In the genomic region with DNA sequence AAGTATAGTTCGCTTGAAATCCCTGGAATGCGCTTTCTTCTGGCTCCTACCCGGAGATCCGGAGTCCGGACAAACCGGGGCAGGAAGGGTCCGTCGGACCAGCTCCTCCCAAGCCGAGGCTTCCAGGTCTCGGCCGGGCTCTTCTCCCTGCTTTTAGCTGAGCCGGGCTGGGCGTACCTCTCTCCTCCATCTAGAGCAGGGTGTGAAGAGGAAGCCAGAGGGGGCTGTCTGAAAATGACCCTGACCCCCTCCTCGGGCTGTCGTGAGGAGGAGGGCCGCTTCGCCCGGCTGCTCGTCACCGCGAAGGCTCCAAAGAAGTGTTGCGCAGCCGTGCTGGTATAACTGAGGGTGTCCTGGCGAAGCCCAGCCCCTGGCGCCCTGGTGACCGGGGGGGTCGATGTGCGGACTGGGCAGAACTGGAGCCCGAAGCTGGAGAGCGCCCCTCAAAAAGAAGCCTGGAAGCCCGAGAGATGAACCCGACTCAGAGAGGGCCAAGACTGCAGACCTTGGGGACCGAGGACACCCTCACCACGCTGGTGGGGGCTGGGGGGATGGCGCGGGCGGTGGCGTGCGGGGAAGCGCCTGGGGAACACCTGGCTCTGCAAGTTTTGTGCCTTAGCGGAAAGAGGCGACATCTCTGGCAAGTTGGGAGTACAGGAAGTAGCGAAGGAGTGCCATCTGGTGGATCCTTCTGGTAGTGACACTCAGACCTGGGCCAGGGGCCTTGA, we compare ENCODE assay signal across 8 cellular contexts. TPM values are rescaled to one million over a fixed set of nuclear protein-coding genes. Genes with fewer than 3 reads are reported as not detected.
DNase-seq lines count a peak whose midpoint lies in the region; ATAC-seq and TF ChIP-seq lines count a peak whose summit lies in the region.

No MANE protein-coding gene starts in this region.

- H3K4me1 ChIP-seq in liver (ENCODE audit: control insufficient read depth in 4 of 4, insufficient read depth in 4 of 4, low read length in 3 of 4): peaks cover 11 to 30% (median 17%) of the 10 kb centered on the region in 4 donors

- no peaks in the 10 kb centered on the region for H3K36me3 ChIP-seq in liver (ENCODE audit: control insufficient read depth in 4 of 4, insufficient read depth in 3 of 4, low read depth in 1 of 4, low read length in 3 of 4)

- peak; percentile 94 for TF ChIP-seq CTCF in liver (IDR thresholded peaks at IDR 0.05; ENCODE audit: low read depth, low read length, missing input control)

- no peaks in the 10 kb centered on the region for H3K9me3 ChIP-seq in liver (ENCODE audit: control insufficient read depth in 4 of 4, low read length in 3 of 4)

- WGBS in liver: 2% methylated on average over 43 of the region's 43 CpGs

- H3K9ac ChIP-seq in liver (ENCODE audit: low read depth in 1 of 2, low read length in 2 of 2): peak overlapping the region in 1 of 2 donors; percentile 19

- ATAC-seq in HG02642 (IDR thresholded peaks at IDR 0.05; ENCODE audit: poor library complexity, unreplicated experiment) (peak; percentile 39), HG02610 (IDR thresholded peaks at IDR 0.05; ENCODE audit: unreplicated experiment) (no peak)

- peak; percentile 83 to 90 for TF ChIP-seq RAD21 in liver (IDR thresholded peaks at IDR 0.05)

- H3K4me3 ChIP-seq in liver (ENCODE audit: low read depth in 1 of 3, low read length in 3 of 3): peak overlapping the region in 2 of 3 donors; percentile 31 to 55

- H3K27ac ChIP-seq in liver (ENCODE audit: low read depth in 1 of 2, low read length in 2 of 2): no peak overlapping the region

- peaks cover 0 to 4% (median under 1%) of the 10 kb centered on the region in 4 donors for H3K27me3 ChIP-seq in liver (ENCODE audit: control insufficient read depth in 4 of 4, insufficient read depth in 4 of 4, low read length in 3 of 4)

- DNase-seq in DMS53 (lab: John Stamatoyannopoulos, UW) (peak; percentile 93), NCI-H345 (lab: John Stamatoyannopoulos, UW) (peak; percentile 78), dermis blood vessel endothelial cell (peak; percentile 89)
- peak; percentile 86 for DNase-seq in activated CD4-positive, alpha-beta T cell treated with anti-CD3 and anti-CD28 coated beads for 48 hours
- DNase-seq in stimulated activated CD4-positive, alpha-beta T cell treated with anti-CD3 and anti-CD28 coated beads, Interleukin-2, amount 100 ng/mL, for 48 hours: peak; percentile 83

TF ChIP-seq in liver, 16 proteins besides CTCF, POLR2A, EP300 and RAD21:
- TF ChIP-seq, protein P1, sequence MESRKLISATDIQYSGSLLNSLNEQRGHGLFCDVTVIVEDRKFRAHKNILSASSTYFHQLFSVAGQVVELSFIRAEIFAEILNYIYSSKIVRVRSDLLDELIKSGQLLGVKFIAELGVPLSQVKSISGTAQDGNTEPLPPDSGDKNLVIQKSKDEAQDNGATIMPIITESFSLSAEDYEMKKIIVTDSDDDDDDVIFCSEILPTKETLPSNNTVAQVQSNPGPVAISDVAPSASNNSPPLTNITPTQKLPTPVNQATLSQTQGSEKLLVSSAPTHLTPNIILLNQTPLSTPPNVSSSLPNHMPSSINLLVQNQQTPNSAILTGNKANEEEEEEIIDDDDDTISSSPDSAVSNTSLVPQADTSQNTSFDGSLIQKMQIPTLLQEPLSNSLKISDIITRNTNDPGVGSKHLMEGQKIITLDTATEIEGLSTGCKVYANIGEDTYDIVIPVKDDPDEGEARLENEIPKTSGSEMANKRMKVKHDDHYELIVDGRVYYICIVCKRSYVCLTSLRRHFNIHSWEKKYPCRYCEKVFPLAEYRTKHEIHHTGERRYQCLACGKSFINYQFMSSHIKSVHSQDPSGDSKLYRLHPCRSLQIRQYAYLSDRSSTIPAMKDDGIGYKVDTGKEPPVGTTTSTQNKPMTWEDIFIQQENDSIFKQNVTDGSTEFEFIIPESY (IDR thresholded peaks at IDR 0.05): no peak
- peak in 1 of 2 donors; percentile 28 for TF ChIP-seq GABPA (IDR thresholded peaks at IDR 0.05 in 1 of 2, conservative IDR thresholded peaks at IDR 0.05 in 1 of 2)
- no peak for TF ChIP-seq FOXA2 (IDR thresholded peaks at IDR 0.05)
- no peak for TF ChIP-seq YY1 (IDR thresholded peaks at IDR 0.05)
- TF ChIP-seq EGR1 (IDR thresholded peaks at IDR 0.05; ENCODE audit: low read depth in 2 of 2): no peak
- TF ChIP-seq HNF4G (IDR thresholded peaks at IDR 0.05): no peak

RNA-seq across cellular contexts. Expression of a gene that starts 5.7 kb away (rescaled TPM):
- total RNA-seq in dermis blood vessel endothelial cell (0.17 and 0.51 TPM in 2 replicates), liver (1 to 10 TPM in 1 of 2 donors, under 1 TPM in 1; 0.92 to 1.2 TPM)
- polyA plus RNA-seq in liver: under 1 TPM; 0.21 to 0.50 TPM

RNA-seq across cellular contexts. Expression of a gene that starts 36.5 kb away (rescaled TPM):
- 64.4 and 68.9 TPM in 2 replicates for total RNA-seq in dermis blood vessel endothelial cell
- 10 to 100 TPM in 1 of 2 donors, 1 to 10 TPM in 1; 8.9 to 11.1 TPM for total RNA-seq in liver
- 1 to 10 TPM; 1.7 to 3.8 TPM for polyA plus RNA-seq in liver

RNA-seq across cellular contexts. Expression of a gene that starts 36.6 kb away (rescaled TPM):
- total RNA-seq in dermis blood vessel endothelial cell: 0.34 and 0.88 TPM in 2 replicates
- total RNA-seq in liver: under 1 TPM in 1 of 2 donors, not detected in 1; 0.09 TPM
- polyA plus RNA-seq in liver: under 1 TPM; 0.06 to 0.07 TPM
